ENCODE assay signal across 8 cellular contexts in the genomic region with DNA sequence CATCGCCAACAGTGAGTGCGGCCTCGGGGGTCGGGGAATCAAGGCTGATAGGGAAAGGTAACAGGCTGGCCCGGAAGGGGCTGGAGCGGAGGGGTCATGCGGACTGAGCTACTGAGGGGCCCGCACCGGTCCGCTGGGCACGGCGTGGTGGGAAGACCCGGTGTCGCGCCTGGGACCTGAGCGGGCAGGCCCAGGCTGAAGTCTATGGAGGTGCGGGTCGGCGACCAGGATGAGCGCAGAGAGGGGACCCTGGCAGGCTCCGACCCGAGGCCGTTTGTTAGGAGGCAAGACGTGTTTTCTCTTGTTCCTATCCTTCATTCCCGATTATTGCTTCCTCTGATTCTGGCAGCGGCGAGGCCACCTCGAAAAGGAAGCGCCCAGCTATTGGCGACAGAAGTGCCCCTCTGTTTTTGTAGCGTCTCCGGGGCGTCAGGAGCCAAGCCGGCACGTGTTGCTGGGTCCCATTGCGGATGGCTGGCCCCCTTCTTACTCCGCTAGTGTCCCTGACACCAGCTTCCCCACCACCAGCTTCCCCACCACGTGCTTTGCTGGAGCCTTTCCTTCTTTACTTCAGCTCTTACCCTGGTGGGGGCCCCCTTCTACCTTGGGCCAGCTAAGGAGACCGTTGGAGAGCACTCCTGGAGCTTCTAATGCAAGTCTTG. TPM values are rescaled to one million over a fixed set of nuclear protein-coding genes. Genes with fewer than 3 reads are reported as not detected.
DNase-seq lines count a peak whose midpoint lies in the region; ATAC-seq and TF ChIP-seq lines count a peak whose summit lies in the region.

No MANE protein-coding gene starts in this region.

- H3K4me1 Mint-ChIP-seq in stimulated activated naive B cell treated with anti-CD40 and anti-IgM and Interleukin-4, amounts not matched to agents 10 μg/mL and 1 μg/mL and 100 μg/mL, for 72 hours = peaks cover 22 to 41% of the 10 kb centered on the region in 2 donors

- no peak for TF ChIP-seq POLR2A in body of pancreas (IDR thresholded peaks at IDR 0.05)

- no peaks in the 10 kb centered on the region for H3K9me3 Mint-ChIP-seq in stimulated activated naive B cell treated with anti-CD40 and anti-IgM and Interleukin-4, amounts not matched to agents 10 μg/mL and 1 μg/mL and 100 μg/mL, for 72 hours

- H3K4me3 ChIP-seq in GM12864 (ENCODE audit: low read depth, low read length) = peak overlapping the region; percentile 99
- H3K4me3 ChIP-seq in PC-9 = peak overlapping the region; percentile 97
- peak overlapping the region; percentile 73 to 81 for H3K4me3 ChIP-seq in body of pancreas

- WGBS in body of pancreas, 2 donors = 0 to 1% methylated on average over 17 to 39 of the region's 39 CpGs

- peak overlapping the region; percentile 93 for H2AFZ ChIP-seq in PC-9

- POLR2A ChIA-PET in PC-9 (lab: Charles Lee; ENCODE audit: unreplicated experiment) = no interaction called here

- no peaks in the 10 kb centered on the region for H3K27me3 Mint-ChIP-seq in stimulated activated naive B cell treated with anti-CD40 and anti-IgM and Interleukin-4, amounts not matched to agents 10 μg/mL and 1 μg/mL and 100 μg/mL, for 72 hours

- peaks cover 70% of the 10 kb centered on the region for H3F3A ChIP-seq in PC-9 (ENCODE audit: insufficient read depth, low read depth)

- peaks cover 14 to 25% of the 10 kb centered on the region in 2 donors for H3K36me3 Mint-ChIP-seq in stimulated activated naive B cell treated with anti-CD40 and anti-IgM and Interleukin-4, amounts not matched to agents 10 μg/mL and 1 μg/mL and 100 μg/mL, for 72 hours

- no peaks in the 10 kb centered on the region for H3K9me2 ChIP-seq in PC-9 (ENCODE audit: insufficient read depth)

- H3K79me2 ChIP-seq in PC-9 (ENCODE audit: low read depth) = peaks cover 43% of the 10 kb centered on the region

- peaks cover 25% of the 10 kb centered on the region for H3K4me1 ChIP-seq in PC-9 (replicated peaks; ENCODE audit: insufficient read depth)
- H3K4me1 ChIP-seq in body of pancreas = peaks cover 24% of the 10 kb centered on the region

- H3K27ac ChIP-seq in PC-9 = peak overlapping the region; percentile 50
- H3K27ac ChIP-seq in body of pancreas = peak overlapping the region; percentile 73 to 85 (median 82)

- DNase-seq in GM12864 (ENCODE audit: low read depth) (no peak), PC-9 (no peak), body of pancreas (peak in 3 of 4 donors; percentile 23 to 35 (median 30)), left kidney (ENCODE audit: low read depth, low spot score) (peak; percentile 52), COLO829 (ENCODE audit: low spot score) (no peak)
- DNase-seq in stimulated activated naive B cell treated with anti-CD40 and anti-IgM and Interleukin-4, amounts not matched to agents 10 μg/mL and 1 μg/mL and 100 μg/mL, for 72 hours = no peak

- TF ChIP-seq CTCF in GM12864 (IDR thresholded peaks at IDR 0.05; ENCODE audit: low read depth, low read length, missing control alignments) (no peak), PC-9 (conservative IDR thresholded peaks at IDR 0.05) (no peak), body of pancreas (IDR thresholded peaks at IDR 0.05) (no peak)

- H4K20me1 ChIP-seq in PC-9 (ENCODE audit: insufficient read depth) = peaks cover 15% of the 10 kb centered on the region

- CTCF ChIA-PET in PC-9 (lab: Charles Lee) = interaction anchor here (0.6 to 2.3 kb wide), 4 partner anchors 13 to 1108 kb away, joined by 3 to 13 read pairs (median 10); partner anchors contain the start of genes SMARCC2 and ZC3H10

- ATAC-seq in HG02571 (IDR thresholded peaks at IDR 0.05; ENCODE audit: unreplicated experiment) (peak; percentile 15), body of pancreas (peak; percentile 16), HG03565 (IDR thresholded peaks at IDR 0.05; ENCODE audit: unreplicated experiment) (no peak)
- ATAC-seq in stimulated activated naive B cell treated with anti-CD40 and anti-IgM and Interleukin-4, amounts not matched to agents 10 μg/mL and 1 μg/mL and 100 μg/mL, for 72 hours (replicated peaks) = peak; percentile 22 to 23

- H3K36me3 ChIP-seq in PC-9 (ENCODE audit: low read depth) (peaks cover 34% of the 10 kb centered on the region), body of pancreas (replicated peaks in 1 of 2; ENCODE audit: insufficient read depth in 1 of 2, low read depth in 2 of 2) (peaks cover 0 to 28% of the 10 kb centered on the region in 2 donors)

- BruUV-seq in PC-9 (replicated peaks; lab: Mats Ljungman, UMichigan) = no TSS peak

- H3K4me2 ChIP-seq in PC-9 = peak overlapping the region; percentile 96

- peak overlapping the region; percentile 100 for H3K27ac Mint-ChIP-seq in stimulated activated naive B cell treated with anti-CD40 and anti-IgM and Interleukin-4, amounts not matched to agents 10 μg/mL and 1 μg/mL and 100 μg/mL, for 72 hours

- intact Hi-C loops in PC-9 (cut with micrococcal nuclease; ENCODE audit: unreplicated experiment) (loop anchor here (1.0 to 2.0 kb wide), 4 partner anchors 13 to 344 kb away; partner anchors contain the start of genes SUOX, TIMELESS and ZC3H10), body of pancreas (cut with DNase I) (no loop called here)

- H3K9me3 ChIP-seq in PC-9 (ENCODE audit: insufficient read depth, low read depth) (no peaks in the 10 kb centered on the region), body of pancreas (no peaks in the 10 kb centered on the region)

- H3K27me3 ChIP-seq in PC-9 (ENCODE audit: insufficient read depth, low read depth) = no peaks in the 10 kb centered on the region
- H3K27me3 ChIP-seq in body of pancreas = no peaks in the 10 kb centered on the region

- H3K4me3 Mint-ChIP-seq in stimulated activated naive B cell treated with anti-CD40 and anti-IgM and Interleukin-4, amounts not matched to agents 10 μg/mL and 1 μg/mL and 100 μg/mL, for 72 hours = peak overlapping the region; percentile 98 to 100

RNA-seq across cellular contexts. Expression of gene PA2G4, which starts 0.6 kb away (rescaled TPM):
- total RNA-seq in PC-9 (2021) (120 and 159 TPM in 2 replicates), body of pancreas (100 to 1,000 TPM in 1 of 2 donors, 10 to 100 TPM in 1; 49.4 to 107 TPM)

RNA-seq across cellular contexts. Expression of gene RPL41, which starts 11.5 kb away (rescaled TPM):
- total RNA-seq in PC-9 (2021) = 3,423 and 4,460 TPM in 2 replicates
- 1,000 to 10,000 TPM; 1,174 to 2,214 TPM for total RNA-seq in body of pancreas

RNA-seq across cellular contexts. Expression of gene ZC3H10, which starts 13.1 kb away (rescaled TPM):
- total RNA-seq in PC-9 (2021) (4.4 and 6.5 TPM in 2 replicates), body of pancreas (10 to 100 TPM in 1 of 2 donors, under 1 TPM in 1; 0.99 to 11.2 TPM)

RNA-seq across cellular contexts. Expression of gene ESYT1, which starts 23.1 kb away (rescaled TPM):
- total RNA-seq in PC-9 (2021) (46.1 and 52.2 TPM in 2 replicates), body of pancreas (100 to 1,000 TPM in 1 of 2 donors, 10 to 100 TPM in 1; 43.3 to 182 TPM)

RNA-seq across cellular contexts. Expression of gene ERBB3, which starts 25.0 kb away (rescaled TPM):
- total RNA-seq in PC-9 (2021) (127 and 145 TPM in 2 replicates), body of pancreas (10 to 100 TPM; 72.9 to 74.8 TPM)

Comparison
In these comparisons a context has a peak if more than half of its experiments do, and no peak if none do; other contexts are left out.
1. DNase-seq: peak in body of pancreas (3 of 4) and left kidney (single experiment); none in GM12864 (single experiment), PC-9 (0 of 2), stimulated activated naive B cell treated with anti-CD40 and anti-IgM and Interleukin-4, amounts not matched to agents 10 μg/mL and 1 μg/mL and 100 μg/mL, for 72 hours (single experiment) and COLO829 (single experiment).
2. Peak in every context shown above with its lines, with median percentiles within 50 percentile points of each other: H3K4me3 ChIP-seq.